In genomic region chr12:92075425-92075891, GRCh38 we compare ENCODE assay signal across 12 cellular contexts.
A peak's percentile ranks its signal among the peaks of the same experiment; 100 is the strongest.
DNase-seq lines count a peak whose midpoint lies in the region; ATAC-seq and TF ChIP-seq lines count a peak whose summit lies in the region.
"Had no signal": no experiment of that assay in that cellular context is flagged by ENCODE, and none has a peak within 500 bp of the region (broad histone marks: within the 10 kb centered on the region; RNA-seq: fewer than 3 reads in every experiment).

No MANE protein-coding gene starts in this region.

- ATAC-seq in lung (ENCODE audit: insufficient read depth, low FRiP score) (no peak), GM18861 (IDR thresholded peaks at IDR 0.05; ENCODE audit: unreplicated experiment) (no peak), GM18511 (IDR thresholded peaks at IDR 0.05; ENCODE audit: unreplicated experiment) (no peak)
- ATAC-seq: esophagus mucosa; stimulated activated naive CD8-positive, alpha-beta T cell treated with anti-CD3 and anti-CD28 coated beads, Interleukin-15, amount 100 ng/mL, for 72 hours had no signal

- DNase-seq in AG08395 (ENCODE audit: low spot score) (peak; percentile 50), HS-5 (ENCODE audit: low read depth) (peak; percentile 47), cerebellum (ENCODE audit: low spot score) (peak; percentile 76), lung (ENCODE audit: low spot score) (no peak), D341Med (ENCODE audit: low spot score) (no peak)
- DNase-seq in activated CD4-positive, CD25-positive, alpha-beta regulatory T cell (lab: John Stamatoyannopoulos, UW), result no peak
- DNase-seq: activated CD4-positive, alpha-beta memory T cell treated with anti-CD3 and anti-CD28 coated beads for 36 hours; stimulated activated naive CD8-positive, alpha-beta T cell treated with anti-CD3 and anti-CD28 coated beads, Interleukin-15, amount 100 ng/mL, for 72 hours had no signal

- H3K4me1 ChIP-seq in lung (ENCODE audit: control insufficient read depth in 2 of 2, insufficient read depth in 2 of 2, low read length in 2 of 2), result peaks cover 0 to 20% of the 10 kb centered on the region in 2 donors

- H3K27me3 ChIP-seq in lung (ENCODE audit: control insufficient read depth, insufficient read depth), result no peaks in the 10 kb centered on the region
- H3K27me3 ChIP-seq: BLaER1 treated with 17β-estradiol and CSF1 and Interleukin-3, amounts not matched to agents 10 nM and 100 nM had no signal

- H3K27ac ChIP-seq in lung (ENCODE audit: low read depth in 1 of 2, low read length in 1 of 2), result peak overlapping the region; percentile 33 to 63
- H3K27ac ChIP-seq: BLaER1 treated with 17β-estradiol and CSF1 and Interleukin-3, amounts not matched to agents 10 nM and 100 nM had no signal

- 76 to 84% methylated on average over 2 of the region's 2 CpGs for WGBS in lung, 2 donors

- no peak for TF ChIP-seq CTCF in lung (IDR thresholded peaks at IDR 0.05; ENCODE audit: control extremely low read depth, extremely low read depth)

- H3K36me3 ChIP-seq in lung (ENCODE audit: control insufficient read depth in 2 of 2, insufficient read depth in 2 of 2, low read length in 2 of 2), result no peaks in the 10 kb centered on the region
- H3K36me3 ChIP-seq: BLaER1 treated with 17β-estradiol and CSF1 and Interleukin-3, amounts not matched to agents 10 nM and 100 nM had no signal

- H3K9me3 ChIP-seq in lung (ENCODE audit: control insufficient read depth in 2 of 2, insufficient read depth in 1 of 2, low read length in 1 of 2), result no peaks in the 10 kb centered on the region

- no peak overlapping the region for H3K4me3 ChIP-seq in lung
- H3K4me3 ChIP-seq: BLaER1 treated with 17β-estradiol and CSF1 and Interleukin-3, amounts not matched to agents 10 nM and 100 nM had no signal

Comparison
In these comparisons a context has a peak if more than half of its experiments do, and no peak if none do; other contexts are left out.
1. DNase-seq: peak in AG08395 (single experiment), HS-5 (single experiment) and cerebellum (single experiment); none in lung (single experiment), activated CD4-positive, CD25-positive, alpha-beta regulatory T cell (0 of 4) and D341Med (single experiment).